In genomic region chr5:133266966-133267365, GRCh38 we compare ENCODE assay signal across 1 cellular context.
TF ChIP-seq lines count a peak whose summit lies in the region.

No MANE protein-coding gene starts in this region.

TF ChIP-seq in HepG2, 621 proteins besides CTCF, POLR2A, EP300 and RAD21 (continued from another document):
- TF ChIP-seq ARID4A (CRISPR knock-in tag; IDR thresholded peaks at IDR 0.05; ENCODE audit: borderline replicate concordance) (no peak), ZNF670 (CRISPR knock-in tag; IDR thresholded peaks at IDR 0.05; ENCODE audit: borderline replicate concordance) (no peak), ZNF318 (CRISPR knock-in tag; IDR thresholded peaks at IDR 0.05) (no peak)
TF ChIP-seq in HepG2: peak in this region for 0.
